In genomic region chr21:33042812-33043211, GRCh38 we compare ENCODE assay signal across 12 cellular contexts. TPM values are rescaled to one million over a fixed set of nuclear protein-coding genes. Genes with fewer than 3 reads are reported as not detected.
DNase-seq lines count a peak whose midpoint lies in the region; ATAC-seq, FAIRE-seq and TF ChIP-seq lines count a peak whose summit lies in the region.
"Had no signal": no experiment of that assay in that cellular context is flagged by ENCODE, and none has a peak within 500 bp of the region (broad histone marks: within the 10 kb centered on the region; RNA-seq: fewer than 3 reads in every experiment).

No MANE protein-coding gene starts in this region.

- H3K4me2 ChIP-seq in mammary epithelial cell (ENCODE audit: insufficient read depth, low read depth, low read length) = no peak overlapping the region

- no peak for ATAC-seq in GM18498 (IDR thresholded peaks at IDR 0.05; ENCODE audit: unreplicated experiment)
- no peak for ATAC-seq in GM18858 (IDR thresholded peaks at IDR 0.05; ENCODE audit: unreplicated experiment)
- ATAC-seq: activated CD8-positive, alpha-beta memory T cell treated with anti-CD3 and anti-CD28 coated beads, Interleukin-2, amount 10 ng/mL, durations not matched to agents 7 days and 5 days; natural killer cell had no signal

- no peak overlapping the region for H3K9ac ChIP-seq in mammary epithelial cell (ENCODE audit: insufficient read depth, low read length)

- H2AFZ ChIP-seq in mammary epithelial cell (ENCODE audit: low read depth, low read length) = no peak overlapping the region

- H3K4me3 ChIP-seq in mammary epithelial cell (replicated peaks in 1 of 3; ENCODE audit: insufficient read depth in 1 of 3, low read depth in 2 of 3, low read length in 3 of 3) = no peak overlapping the region

- CTCF ChIA-PET in mammary epithelial cell (lab: Charles Lee; ENCODE audit: low non-redundant PET) = no interaction called here

- no peaks in the 10 kb centered on the region for H3K79me2 ChIP-seq in mammary epithelial cell (ENCODE audit: insufficient read depth, low read length)

- FAIRE-seq in HTR-8/SVneo (lab: Jason Lieb, UNC) = no peak

- in situ Hi-C loops in mammary epithelial cell (cut with MboI; ENCODE audit: low sequenced_read_pairs in 2 of 2) = no loop called here

- no peaks in the 10 kb centered on the region for H3K27me3 ChIP-seq in mammary epithelial cell (ENCODE audit: insufficient read depth, low read length)

- no peaks in the 10 kb centered on the region for H3K36me3 ChIP-seq in mammary epithelial cell (ENCODE audit: insufficient read depth, low read length)

- H3K4me1 ChIP-seq in mammary epithelial cell (ENCODE audit: insufficient read depth, low read length) = peaks cover 13% of the 10 kb centered on the region

- no TSS peak for BruUV-seq in mammary epithelial cell (replicated peaks; lab: Mats Ljungman, UMichigan)

- intact Hi-C loops in mammary epithelial cell (cut with micrococcal nuclease) = no loop called here

- DNase-seq in COLO829 (ENCODE audit: low spot score) (peak; percentile 42), HTR-8/SVneo (ENCODE audit: insufficient read length, low spot score) (peak; percentile 76), mammary epithelial cell (peak; percentile 56), non-pigmented ciliary epithelial cell (ENCODE audit: low read depth) (peak; percentile 79), hippocampal formation (lab: John Stamatoyannopoulos, UW) (no peak)
- no peak for DNase-seq in stimulated activated CD4-positive, alpha-beta T cell treated with anti-CD3 and anti-CD28 coated beads, Interleukin-4, amount 100 ng/mL, for 24 hours
- DNase-seq: activated CD8-positive, alpha-beta memory T cell treated with anti-CD3 and anti-CD28 coated beads, Interleukin-2, amount 10 ng/mL, durations not matched to agents 7 days and 5 days; effector memory CD4-positive, alpha-beta T cell; natural killer cell; OCI-M1 had no signal

- dilution Hi-C loops in mammary epithelial cell (cut with HindIII; ENCODE audit: low sequenced_read_pairs) = loop anchor here (5.0 kb wide), 1 partner anchor 44 kb away; no protein-coding TSS in a partner anchor

- H3K27ac ChIP-seq in mammary epithelial cell (ENCODE audit: insufficient read depth, low read depth, low read length) = no peak overlapping the region

- H4K20me1 ChIP-seq in mammary epithelial cell (ENCODE audit: insufficient read depth, low read length) = no peaks in the 10 kb centered on the region

- no peak for TF ChIP-seq CTCF in mammary epithelial cell (conservative IDR thresholded peaks at IDR 0.05 in 1 of 2, IDR thresholded peaks at IDR 0.05 in 1 of 2; ENCODE audit: extremely low read depth in 1 of 2, insufficient read depth in 1 of 2, low read depth in 1 of 2, low read length in 2 of 2)

- WGBS in mammary epithelial cell (ENCODE audit: low coverage, missing lambda C conversion rate) = 37% methylated on average over 3 of the region's 4 CpGs

- no peaks in the 10 kb centered on the region for H3K9me3 ChIP-seq in mammary epithelial cell (replicated peaks; ENCODE audit: insufficient read depth, low read length)

RNA-seq across cellular contexts. Expression of gene OLIG2, which starts 17.1 kb away (rescaled TPM):
- total RNA-seq in mammary epithelial cell = not detected
- not detected for polyA plus RNA-seq in mammary epithelial cell
- not detected for polyA minus RNA-seq in mammary epithelial cell
- total RNA-seq: activated CD8-positive, alpha-beta memory T cell treated with anti-CD3 and anti-CD28 coated beads, Interleukin-2, amount 10 ng/mL, durations not matched to agents 7 days and 5 days; natural killer cell had no signal

RNA-seq across cellular contexts. Expression of gene OLIG1, which starts 27.1 kb away (rescaled TPM):
- total RNA-seq in mammary epithelial cell = not detected
- polyA plus RNA-seq in mammary epithelial cell = not detected
- polyA minus RNA-seq in mammary epithelial cell = not detected
- total RNA-seq: activated CD8-positive, alpha-beta memory T cell treated with anti-CD3 and anti-CD28 coated beads, Interleukin-2, amount 10 ng/mL, durations not matched to agents 7 days and 5 days had no signal

Comparison
In these comparisons a context has a peak if more than half of its experiments do, and no peak if none do; other contexts are left out.
1. DNase-seq: peak in COLO829 (single experiment), HTR-8/SVneo (single experiment), mammary epithelial cell (single experiment) and non-pigmented ciliary epithelial cell (single experiment); none in stimulated activated CD4-positive, alpha-beta T cell treated with anti-CD3 and anti-CD28 coated beads, Interleukin-4, amount 100 ng/mL, for 24 hours (single experiment) and hippocampal formation (0 of 2).